1 cellular context compared by ENCODE assay signal in genomic region chr11:35247428-35247827, GRCh38.
TF ChIP-seq lines count a peak whose summit lies in the region.

No MANE protein-coding gene starts in this region.

TF ChIP-seq in IMR-90, 13 proteins besides CTCF, POLR2A, EP300 and RAD21 (continued from another document):
- TF ChIP-seq USF2 (IDR thresholded peaks at IDR 0.05; ENCODE audit: low read depth, low read length), result no peak
- TF ChIP-seq FOS (IDR thresholded peaks at IDR 0.05; ENCODE audit: low read depth, low read length), result no peak
- TF ChIP-seq NFE2L2 (IDR thresholded peaks at IDR 0.05; ENCODE audit: low read depth, low read length), result no peak
- TF ChIP-seq CHD1 (IDR thresholded peaks at IDR 0.05; ENCODE audit: low read depth, low read length), result no peak
- no peak for TF ChIP-seq MAFK (IDR thresholded peaks at IDR 0.05; ENCODE audit: low read depth, low read length)
- no peak for TF ChIP-seq SMC3 (IDR thresholded peaks at IDR 0.05; ENCODE audit: low read depth, low read length)
- no peak for TF ChIP-seq RFX5 (IDR thresholded peaks at IDR 0.05; ENCODE audit: low read depth, low read length)
- no peak for TF ChIP-seq CEBPB (IDR thresholded peaks at IDR 0.05; ENCODE audit: low read depth, low read length)
- TF ChIP-seq MXI1 (IDR thresholded peaks at IDR 0.05; ENCODE audit: borderline replicate concordance, low read depth, low read length), result no peak
- no peak for TF ChIP-seq MAZ (IDR thresholded peaks at IDR 0.05; ENCODE audit: borderline replicate concordance, low read depth, low read length)
TF ChIP-seq in IMR-90: peak in this region for 0.
